31 cellular contexts compared by ENCODE assay signal in genomic region chr2:77652499-77652898, GRCh38.
DNase-seq lines count a peak whose midpoint lies in the region; ATAC-seq, FAIRE-seq and TF ChIP-seq lines count a peak whose summit lies in the region.
"Had no signal": no experiment of that assay in that cellular context is flagged by ENCODE, and none has a peak within 500 bp of the region (broad histone marks: within the 10 kb centered on the region; RNA-seq: fewer than 3 reads in every experiment).

No MANE protein-coding gene starts in this region.

- H3K36me3 ChIP-seq in HepG2 (replicated peaks in 1 of 2; ENCODE audit: control insufficient read depth in 1 of 2, insufficient read depth in 2 of 2, low read length in 2 of 2) (no peaks in the 10 kb centered on the region), right lobe of liver (no peaks in the 10 kb centered on the region), HEK293 (ENCODE audit: control insufficient read depth in 2 of 2, insufficient read depth in 1 of 2, low read length in 2 of 2) (no peaks in the 10 kb centered on the region)
- H3K36me3 ChIP-seq: BE2C; BLaER1; BLaER1 treated with 17β-estradiol and CSF1 and Interleukin-3, amounts not matched to agents 10 nM and 100 nM had no signal

- CTCF ChIA-PET in HepG2 (lab: Yijun Ruan, JAX; ENCODE audit: low intra/inter-chr PET ratio, low total read pairs) = no interaction called here
- CTCF ChIA-PET in HEK293 (lab: Yijun Ruan, JAX) = no interaction called here

- no peaks in the 10 kb centered on the region for H3K9me3 ChIP-seq in HepG2 (ENCODE audit: low read length)
- no peaks in the 10 kb centered on the region for H3K9me3 ChIP-seq in right lobe of liver
- no peaks in the 10 kb centered on the region for H3K9me3 ChIP-seq in HEK293 (ENCODE audit: control insufficient read depth, insufficient read depth, low read depth, low read length)
- H3K9me3 ChIP-seq: BE2C, BLaER1, Caco-2 had no signal

- DNase-seq in HepG2 (ENCODE audit: low spot score) (no peak), right lobe of liver (no peak), LoVo (ENCODE audit: low spot score) (no peak)
- DNase-seq: 8988T; ACHN; AML-193; BE2C; C1 segment of cervical spinal cord; Caco-2; Calu3; CD4-positive, alpha-beta memory T cell; CD4-positive, alpha-beta T cell; CD4-positive, CD25-positive, alpha-beta regulatory T cell; CD8-positive, alpha-beta memory T cell; CD8-positive, alpha-beta T cell; COR-L47; DMS 273 treated with DMSO at 0.1 percent for 48 hours; DMS153; DMS53; DMS79; DMS79 treated with DMSO at 0.1 percent for 48 hours; DND-41; EL had no signal

- BruUV-seq in HepG2 (replicated peaks; lab: Mats Ljungman, UMichigan) = no TSS peak

- TF ChIP-seq EP300 in HepG2 (IDR thresholded peaks at IDR 0.05; ENCODE audit: low read depth in 2 of 2, low read length in 2 of 2) = no peak
- no peak for TF ChIP-seq EP300 in HepG2 (CRISPR knock-in tag; IDR thresholded peaks at IDR 0.05; ENCODE audit: borderline replicate concordance)

- TF ChIP-seq CTCF in HepG2 (CRISPR knock-in tag; IDR thresholded peaks at IDR 0.05) = no peak
- no peak for TF ChIP-seq CTCF in right lobe of liver (IDR thresholded peaks at IDR 0.05)
- no peak for TF ChIP-seq CTCF in HEK293 (tag by site-specific recombination; IDR thresholded peaks at IDR 0.05)

- no peaks in the 10 kb centered on the region for H4K20me1 ChIP-seq in HepG2 (ENCODE audit: insufficient read depth, low read length)
- H4K20me1 ChIP-seq: BLaER1; BLaER1 treated with 17β-estradiol and CSF1 and Interleukin-3, amounts not matched to agents 10 nM and 100 nM had no signal

- H3K4me2 ChIP-seq in HepG2 (ENCODE audit: low read depth, low read length) = no peak overlapping the region
- H3K4me2 ChIP-seq: A549; BLaER1; BLaER1 treated with 17β-estradiol and CSF1 and Interleukin-3, amounts not matched to agents 10 nM and 100 nM had no signal

- H3K9ac ChIP-seq in HepG2 (ENCODE audit: insufficient read depth, low read depth, low read length) = no peak overlapping the region
- H3K9ac ChIP-seq: BLaER1; BLaER1 treated with 17β-estradiol and CSF1 and Interleukin-3, amounts not matched to agents 10 nM and 100 nM had no signal

- H3K4me3 ChIP-seq in HepG2 (replicated peaks in 1 of 3; ENCODE audit: insufficient read depth in 1 of 3, low read depth in 2 of 3, low read length in 3 of 3) (no peak overlapping the region), right lobe of liver (no peak overlapping the region), HEK293 (ENCODE audit: low read depth, low read length) (no peak overlapping the region)
- H3K4me3 ChIP-seq: A549; BLaER1; BLaER1 treated with 17β-estradiol and CSF1 and Interleukin-3, amounts not matched to agents 10 nM and 100 nM had no signal

- H2AFZ ChIP-seq in HepG2 (ENCODE audit: low read length) = no peak overlapping the region

- intact Hi-C loops in HepG2 (cut with micrococcal nuclease; ENCODE audit: unreplicated experiment) = no loop called here
- intact Hi-C loops in right lobe of liver (cut with DNase I) = no loop called here

- POLR2A ChIA-PET in HepG2 (lab: Yijun Ruan, JAX) (no interaction called here), HEK293 (lab: Yijun Ruan, JAX) (no interaction called here)

- H3K79me2 ChIP-seq in HepG2 (ENCODE audit: insufficient read depth, low read length) = no peaks in the 10 kb centered on the region

- TF ChIP-seq RAD21 in HepG2 (CRISPR knock-in tag; IDR thresholded peaks at IDR 0.05) = no peak

- FAIRE-seq in HepG2 (lab: Jason Lieb, UNC) = no peak
- FAIRE-seq: A204.1, A549, D721Med had no signal

- H3K27me3 ChIP-seq in HepG2 (ENCODE audit: control insufficient read depth in 1 of 2, insufficient read depth in 2 of 2, low read length in 2 of 2) = no peaks in the 10 kb centered on the region
- H3K27me3 ChIP-seq in right lobe of liver = no peaks in the 10 kb centered on the region
- H3K27me3 ChIP-seq: BE2C; BLaER1; BLaER1 treated with 17β-estradiol and CSF1 and Interleukin-3, amounts not matched to agents 10 nM and 100 nM had no signal

- H3K27ac ChIP-seq in HepG2 (ENCODE audit: extremely low read length, insufficient read depth, low read length) = no peak overlapping the region
- H3K27ac ChIP-seq in right lobe of liver = no peak overlapping the region
- no peak overlapping the region for H3K27ac ChIP-seq in HEK293 (ENCODE audit: extremely low read depth, low read depth, low read length)
- H3K27ac ChIP-seq: 22Rv1; A549; BLaER1; BLaER1 treated with 17β-estradiol and CSF1 and Interleukin-3, amounts not matched to agents 10 nM and 100 nM; C4-2B had no signal

- H3K4me1 ChIP-seq in HepG2 (ENCODE audit: insufficient read depth, low read length) (no peaks in the 10 kb centered on the region), right lobe of liver (no peaks in the 10 kb centered on the region), HEK293 (ENCODE audit: control insufficient read depth, insufficient read depth, low read length) (no peaks in the 10 kb centered on the region)
- H3K4me1 ChIP-seq: A549; BE2C; BLaER1; BLaER1 treated with 17β-estradiol and CSF1 and Interleukin-3, amounts not matched to agents 10 nM and 100 nM had no signal

- TF ChIP-seq POLR2A in HepG2 (IDR thresholded peaks at IDR 0.05; ENCODE audit: insufficient read depth in 1 of 2, low read depth in 2 of 2, low read length in 2 of 2) = no peak
- no peak for TF ChIP-seq POLR2A in right lobe of liver (IDR thresholded peaks at IDR 0.05)

- 25% methylated on average over 2 of the region's 2 CpGs for WGBS in HepG2 (ENCODE audit: low lambda C conversion rate)
- WGBS in right lobe of liver (ENCODE audit: insufficient coverage, low coverage, low lambda C conversion rate, missing lambda C conversion rate) = 40% methylated on average over 2 of the region's 2 CpGs

- in situ Hi-C loops in HepG2 (cut with HindIII; ENCODE audit: extremely low pct_ligation_motif_present, low pct_unique_long_range_greater_than_20kb) = no loop called here

- ATAC-seq in HepG2 = no peak
- no peak for ATAC-seq in right lobe of liver
- ATAC-seq: A549; CD8-positive, alpha-beta T cell had no signal

TF ChIP-seq in HepG2, 621 proteins besides CTCF, POLR2A, EP300 and RAD21:
- TF ChIP-seq SAP130 (CRISPR knock-in tag; IDR thresholded peaks at IDR 0.05; ENCODE audit: low read depth) = no peak
- TF ChIP-seq CREB1 (IDR thresholded peaks at IDR 0.05) = peak; percentile 86
- TF ChIP-seq CREB1 (CRISPR knock-in tag; IDR thresholded peaks at IDR 0.05) = no peak

TF ChIP-seq in HEK293, 187 proteins besides CTCF, POLR2A, EP300 and RAD21:
- TF ChIP-seq, protein P1, sequence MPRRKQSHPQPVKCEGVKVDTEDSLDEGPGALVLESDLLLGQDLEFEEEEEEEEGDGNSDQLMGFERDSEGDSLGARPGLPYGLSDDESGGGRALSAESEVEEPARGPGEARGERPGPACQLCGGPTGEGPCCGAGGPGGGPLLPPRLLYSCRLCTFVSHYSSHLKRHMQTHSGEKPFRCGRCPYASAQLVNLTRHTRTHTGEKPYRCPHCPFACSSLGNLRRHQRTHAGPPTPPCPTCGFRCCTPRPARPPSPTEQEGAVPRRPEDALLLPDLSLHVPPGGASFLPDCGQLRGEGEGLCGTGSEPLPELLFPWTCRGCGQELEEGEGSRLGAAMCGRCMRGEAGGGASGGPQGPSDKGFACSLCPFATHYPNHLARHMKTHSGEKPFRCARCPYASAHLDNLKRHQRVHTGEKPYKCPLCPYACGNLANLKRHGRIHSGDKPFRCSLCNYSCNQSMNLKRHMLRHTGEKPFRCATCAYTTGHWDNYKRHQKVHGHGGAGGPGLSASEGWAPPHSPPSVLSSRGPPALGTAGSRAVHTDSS (tag by site-specific recombination; IDR thresholded peaks at IDR 0.05) = peak; percentile 75
- no peak for TF ChIP-seq PRDM1 (tag by site-specific recombination; IDR thresholded peaks at IDR 0.05)
